Comparison of ENCODE assay signal across 18 cellular contexts in genomic region chr12:71683633-71684032, GRCh38. TPM values are rescaled to one million over a fixed set of nuclear protein-coding genes. Genes with fewer than 3 reads are reported as not detected.
DNase-seq lines count a peak whose midpoint lies in the region; ATAC-seq and TF ChIP-seq lines count a peak whose summit lies in the region.
"Had no signal": no experiment of that assay in that cellular context is flagged by ENCODE, and none has a peak within 500 bp of the region (broad histone marks: within the 10 kb centered on the region; RNA-seq: fewer than 3 reads in every experiment).

No MANE protein-coding gene starts in this region.

- H3K27ac ChIP-seq in epithelial cell of prostate (peak overlapping the region; percentile 84), parathyroid adenoma (no peak overlapping the region)
- H3K27ac ChIP-seq: C4-2B, KMS-11 had no signal

- peak overlapping the region; percentile 96 for H2AFZ ChIP-seq in parathyroid adenoma

- H3K36me3 Mint-ChIP-seq in activated T-cell treated with anti-CD3 and anti-CD28 coated beads, Interleukin-2, amount 50 U/mL, for 72 hours (ENCODE audit: insufficient read depth in 2 of 2): no peaks in the 10 kb centered on the region
- H3K36me3 Mint-ChIP-seq in activated T-cell treated with anti-CD3 and anti-CD28 coated beads, Interleukin-2, amount 50 U/mL, for 4 hours (ENCODE audit: insufficient read depth): no peaks in the 10 kb centered on the region

- no peak for TF ChIP-seq CTCF in parathyroid adenoma (IDR thresholded peaks at IDR 0.05)

- H3K4me2 ChIP-seq in parathyroid adenoma (ENCODE audit: low read length): no peak overlapping the region

- H3K27ac Mint-ChIP-seq in activated T-cell treated with anti-CD3 and anti-CD28 coated beads, Interleukin-2, amount 50 U/mL, for 72 hours: peak overlapping the region; percentile 42

- H3K79me2 ChIP-seq in parathyroid adenoma: no peaks in the 10 kb centered on the region

- DNase-seq in activated T-cell treated with anti-CD3 and anti-CD28 coated beads, Interleukin-2, amount 50 U/mL, for 72 hours: no peak
- DNase-seq in activated T-cell treated with anti-CD3 and anti-CD28 coated beads, Interleukin-2, amount 50 U/mL, for 4 hours: no peak
- DNase-seq in NCI-H226: peak; percentile 70
- no peak for DNase-seq in epithelial cell of prostate (ENCODE audit: low read depth, low spot score)
- DNase-seq in stimulated activated CD4-positive, alpha-beta T cell treated with anti-CD3 and anti-CD28 coated beads, Interleukin-2, amount 100 ng/mL, for 48 hours: no peak
- no peak for DNase-seq in UCSD-AML1 (lab: John Stamatoyannopoulos, UW; ENCODE audit: unreplicated experiment)
- DNase-seq in 8988T: no peak
- DNase-seq: AML-193, DMS79, NCI-H1105, NCI-H2029 treated with DMSO at 0.1 percent for 48 hours, NCI-H2171, NCI-H526 had no signal

- H3K9me3 ChIP-seq in parathyroid adenoma (ENCODE audit: control insufficient read depth, low read length): no peaks in the 10 kb centered on the region
- H3K9me3 ChIP-seq: HAP-1 had no signal

- H3K4me1 ChIP-seq in parathyroid adenoma: no peaks in the 10 kb centered on the region

- H3K27me3 Mint-ChIP-seq in activated T-cell treated with anti-CD3 and anti-CD28 coated beads, Interleukin-2, amount 50 U/mL, for 72 hours (ENCODE audit: low read depth): no peaks in the 10 kb centered on the region
- no peaks in the 10 kb centered on the region for H3K27me3 Mint-ChIP-seq in activated T-cell treated with anti-CD3 and anti-CD28 coated beads, Interleukin-2, amount 50 U/mL, for 4 hours (ENCODE audit: low read depth)

- peak overlapping the region in 1 of 2 donors; percentile 78 for H3K4me3 Mint-ChIP-seq in activated T-cell treated with anti-CD3 and anti-CD28 coated beads, Interleukin-2, amount 50 U/mL, for 72 hours
- H3K4me3 Mint-ChIP-seq in activated T-cell treated with anti-CD3 and anti-CD28 coated beads, Interleukin-2, amount 50 U/mL, for 4 hours: no peak overlapping the region

- H3K36me3 ChIP-seq in parathyroid adenoma (ENCODE audit: control insufficient read depth, insufficient read depth, low read length): no peaks in the 10 kb centered on the region
- H3K36me3 ChIP-seq: HAP-1 had no signal

- no peak overlapping the region for H3K4me3 ChIP-seq in parathyroid adenoma (ENCODE audit: low read depth, low read length)
- H3K4me3 ChIP-seq: HAP-1 had no signal

- peaks cover 28% of the 10 kb centered on the region for H3K4me1 Mint-ChIP-seq in activated T-cell treated with anti-CD3 and anti-CD28 coated beads, Interleukin-2, amount 50 U/mL, for 72 hours (ENCODE audit: low read depth)
- H3K4me1 Mint-ChIP-seq in activated T-cell treated with anti-CD3 and anti-CD28 coated beads, Interleukin-2, amount 50 U/mL, for 4 hours (ENCODE audit: low read depth): peaks cover 16% of the 10 kb centered on the region

- H3K27me3 ChIP-seq in parathyroid adenoma (ENCODE audit: control insufficient read depth, insufficient read depth, low read length): no peaks in the 10 kb centered on the region

- no peak overlapping the region for H3K9ac ChIP-seq in parathyroid adenoma
- H3K9ac ChIP-seq: KMS-11 had no signal

- ATAC-seq in activated T-cell treated with anti-CD3 and anti-CD28 coated beads, Interleukin-2, amount 50 U/mL, for 72 hours (replicated peaks in 1 of 2): no peak
- ATAC-seq in activated T-cell treated with anti-CD3 and anti-CD28 coated beads, Interleukin-2, amount 50 U/mL, for 4 hours: no peak
- ATAC-seq: Right ventricle myocardium inferior had no signal

- no peaks in the 10 kb centered on the region for H3K9me3 Mint-ChIP-seq in activated T-cell treated with anti-CD3 and anti-CD28 coated beads, Interleukin-2, amount 50 U/mL, for 72 hours
- H3K9me3 Mint-ChIP-seq in activated T-cell treated with anti-CD3 and anti-CD28 coated beads, Interleukin-2, amount 50 U/mL, for 4 hours: no peaks in the 10 kb centered on the region

RNA-seq across cellular contexts. Expression of gene TMEM19, which starts 2.2 kb away (rescaled TPM):
- total RNA-seq in activated T-cell treated with anti-CD3 and anti-CD28 coated beads, Interleukin-2, amount 50 U/mL, for 72 hours: 10 to 100 TPM; 15.0 to 18.5 TPM
- total RNA-seq in activated T-cell treated with anti-CD3 and anti-CD28 coated beads, Interleukin-2, amount 50 U/mL, for 4 hours: 10 to 100 TPM; 10.4 to 17.8 (median 14.8) TPM

RNA-seq across cellular contexts. Expression of gene THAP2, which starts 19.5 kb away (rescaled TPM):
- total RNA-seq in activated T-cell treated with anti-CD3 and anti-CD28 coated beads, Interleukin-2, amount 50 U/mL, for 72 hours: 10 to 100 TPM; 13.8 to 15.1 TPM
- total RNA-seq in activated T-cell treated with anti-CD3 and anti-CD28 coated beads, Interleukin-2, amount 50 U/mL, for 4 hours: 10 to 100 TPM in 2 of 3 donors, 1 to 10 TPM in 1; 6.5 to 11.6 (median 10.1) TPM

RNA-seq across cellular contexts. Expression of gene ZFC3H1, which starts 20.0 kb away (rescaled TPM):
- 10 to 100 TPM; 87.7 to 98.7 TPM for total RNA-seq in activated T-cell treated with anti-CD3 and anti-CD28 coated beads, Interleukin-2, amount 50 U/mL, for 72 hours
- total RNA-seq in activated T-cell treated with anti-CD3 and anti-CD28 coated beads, Interleukin-2, amount 50 U/mL, for 4 hours: 10 to 100 TPM; 26.1 to 37.2 (median 28.6) TPM
